In the genomic region with DNA sequence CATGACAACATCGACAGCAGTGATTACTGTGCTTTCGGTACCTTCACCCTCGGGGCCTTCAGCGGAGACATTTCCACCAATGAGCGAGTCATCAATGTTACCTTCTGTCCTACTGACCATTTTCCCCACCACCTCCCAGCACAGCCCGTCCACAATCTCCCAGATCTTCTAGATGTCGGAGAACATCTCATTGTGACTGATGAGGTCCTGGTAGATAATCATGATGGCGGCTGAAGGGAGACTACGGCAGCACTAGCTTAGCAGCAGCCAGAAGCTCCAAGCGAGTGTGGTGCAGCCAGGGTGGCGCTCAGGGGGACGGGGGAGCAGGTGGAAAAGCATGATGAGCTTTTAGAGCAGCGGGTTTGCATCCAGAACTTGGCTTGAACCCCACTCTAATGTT, we compare ENCODE assay signal across 10 cellular contexts.
"Had no signal": no experiment of that assay in that cellular context is flagged by ENCODE, and none has a peak within 500 bp of the region (broad histone marks: within the 10 kb centered on the region; RNA-seq: fewer than 3 reads in every experiment).

No MANE protein-coding gene starts in this region.

- H3K4me1 ChIP-seq: HAP-1 had no signal

- H3K36me3 ChIP-seq: HAP-1 had no signal

- DNase-seq: GM23248, GOT3, H7, H9, HCEC 1CT, HFFc6 had no signal

- H3K27ac ChIP-seq: GM23248 had no signal

- H3K9ac ChIP-seq: GM23248 had no signal

- H3K4me3 ChIP-seq: GM23248, GM23338, HAP-1 had no signal

- H3K9me3 ChIP-seq: HAP-1 had no signal

- H2AFZ ChIP-seq: GM23248, GM23338 had no signal

- FAIRE-seq: H1, H54 had no signal

- H3K4me2 ChIP-seq: GM23338 had no signal
